Comparison of ENCODE assay signal across 1 cellular context in the genomic region with DNA sequence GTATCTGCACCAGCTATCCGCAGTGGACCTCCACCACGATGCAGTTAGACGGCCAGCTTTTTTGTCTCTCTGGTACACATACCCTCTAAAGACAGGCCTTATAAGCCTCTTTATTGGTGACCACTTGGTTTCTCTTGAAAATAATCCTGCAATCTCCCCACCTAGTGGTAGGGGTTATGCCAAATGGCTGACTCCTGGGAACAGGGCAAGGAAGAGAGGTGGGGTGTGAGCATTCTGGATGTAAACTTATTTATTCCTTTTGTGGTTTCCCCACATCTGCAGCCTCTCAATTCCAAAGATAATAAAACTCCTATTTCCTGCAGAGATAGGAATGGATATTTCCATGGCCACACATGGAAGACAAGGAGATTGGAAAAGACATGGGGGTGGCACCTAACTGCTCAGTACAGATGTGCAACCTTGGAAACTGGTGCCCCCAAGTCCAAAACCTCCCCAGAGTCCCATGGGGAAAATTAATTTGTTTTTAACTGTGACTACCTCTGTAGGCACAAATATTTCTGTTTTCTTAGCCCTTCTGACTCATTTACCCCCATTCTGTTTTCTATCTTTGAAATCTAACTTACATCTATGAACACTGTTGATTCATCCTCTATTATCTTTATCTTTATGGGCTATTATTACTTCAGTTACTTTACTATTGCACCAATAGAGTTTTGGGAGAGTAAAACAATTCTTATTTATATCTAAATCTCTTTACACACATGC.
TF ChIP-seq lines count a peak whose summit lies in the region.

No MANE protein-coding gene starts in this region.

TF ChIP-seq in H1, 55 proteins besides CTCF, POLR2A, EP300 and RAD21:
- TF ChIP-seq POLR2AphosphoS5 (IDR thresholded peaks at IDR 0.05; ENCODE audit: low read depth, low read length) (no peak), CHD2 (IDR thresholded peaks at IDR 0.05; ENCODE audit: low read length) (no peak), TBP (IDR thresholded peaks at IDR 0.05; ENCODE audit: low read depth, low read length) (no peak), TAF1 (IDR thresholded peaks at IDR 0.05; ENCODE audit: low read depth, low read length) (no peak), YY1 (IDR thresholded peaks at IDR 0.05; ENCODE audit: low read depth, low read length) (no peak), PHF8 (conservative IDR thresholded peaks at IDR 0.05; ENCODE audit: low read depth, low read length) (no peak), SRF (IDR thresholded peaks at IDR 0.05; ENCODE audit: low read depth, low read length) (no peak), RXRA (IDR thresholded peaks at IDR 0.05; ENCODE audit: insufficient read depth, low read depth, low read length) (no peak), CBX8 (IDR thresholded peaks at IDR 0.05; ENCODE audit: borderline replicate concordance, low read depth, low read length) (no peak), KDM4A (IDR thresholded peaks at IDR 0.05; ENCODE audit: low read depth, low read length, severe bottlenecking) (no peak), SIX5 (IDR thresholded peaks at IDR 0.05; ENCODE audit: low read depth, low read length) (no peak), ZNF274 (IDR thresholded peaks at IDR 0.05; ENCODE audit: borderline replicate concordance, extremely low read depth, low read length) (no peak)
- TF ChIP-seq, protein P1, sequence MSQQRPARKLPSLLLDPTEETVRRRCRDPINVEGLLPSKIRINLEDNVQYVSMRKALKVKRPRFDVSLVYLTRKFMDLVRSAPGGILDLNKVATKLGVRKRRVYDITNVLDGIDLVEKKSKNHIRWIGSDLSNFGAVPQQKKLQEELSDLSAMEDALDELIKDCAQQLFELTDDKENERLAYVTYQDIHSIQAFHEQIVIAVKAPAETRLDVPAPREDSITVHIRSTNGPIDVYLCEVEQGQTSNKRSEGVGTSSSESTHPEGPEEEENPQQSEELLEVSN (IDR thresholded peaks at IDR 0.05) = no peak
- TF ChIP-seq, protein P2, sequence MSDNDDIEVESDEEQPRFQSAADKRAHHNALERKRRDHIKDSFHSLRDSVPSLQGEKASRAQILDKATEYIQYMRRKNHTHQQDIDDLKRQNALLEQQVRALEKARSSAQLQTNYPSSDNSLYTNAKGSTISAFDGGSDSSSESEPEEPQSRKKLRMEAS (IDR thresholded peaks at IDR 0.05) = no peak
